In genomic region chr15:43799209-43799944, GRCh38 we compare ENCODE assay signal across 8 cellular contexts. TPM values are rescaled to one million over a fixed set of nuclear protein-coding genes. Genes with fewer than 3 reads are reported as not detected.
DNase-seq lines count a peak whose midpoint lies in the region; ATAC-seq and TF ChIP-seq lines count a peak whose summit lies in the region.

No MANE protein-coding gene starts in this region.

- H3K56ac ChIP-seq in IMR-90 (ENCODE audit: extremely low read depth, insufficient read depth, low read length), result no peak overlapping the region

- dilution Hi-C loops in IMR-90 (cut with HindIII; ENCODE audit: low sequenced_read_pairs, unreplicated experiment), result no loop called here

- H3K18ac ChIP-seq in IMR-90 (ENCODE audit: low read depth, low read length), result no peak overlapping the region

- no peak overlapping the region for H2BK20ac ChIP-seq in IMR-90 (ENCODE audit: low read depth, low read length)

- H4K91ac ChIP-seq in IMR-90 (ENCODE audit: insufficient read depth, low read depth, low read length), result no peak overlapping the region

- no peak overlapping the region for H2BK15ac ChIP-seq in IMR-90 (ENCODE audit: low read depth, low read length)

- H2AK5ac ChIP-seq in IMR-90 (ENCODE audit: low read depth, low read length), result no peak overlapping the region

- H3K4me1 ChIP-seq in IMR-90 (ENCODE audit: control insufficient read depth, insufficient read depth, low read length), result peaks cover 15% of the 10 kb centered on the region
- H3K4me1 ChIP-seq in naive thymus-derived CD4-positive, alpha-beta T cell (ENCODE audit: control insufficient read depth in 2 of 2, insufficient read depth in 2 of 2, low read length in 2 of 2), result peaks cover 15 to 25% of the 10 kb centered on the region in 2 donors

- H3K23ac ChIP-seq in IMR-90 (ENCODE audit: low read depth, low read length), result no peak overlapping the region

- intact Hi-C loops in CD4-positive, alpha-beta T cell (cut with DNase I, micrococcal nuclease), result loop anchor here in 1 of 2 experiments (10.0 kb wide), 1 partner anchor 285 kb away; the partner anchor contains the start of gene MAP1A
- intact Hi-C loops in IMR-90 (cut with micrococcal nuclease), result no loop called here
- intact Hi-C loops in naive thymus-derived CD4-positive, alpha-beta T cell (cut with micrococcal nuclease), result loop anchor here in 1 of 2 donors (10.0 kb wide), 1 partner anchor 1305 kb away; the partner anchor contains the start of genes SNAP23 and ZNF106

- H3K79me1 ChIP-seq in IMR-90 (ENCODE audit: low read depth in 1 of 2, low read length in 2 of 2), result peaks cover 20 to 69% of the 10 kb centered on the region in 2 experiments

- no peak overlapping the region for H2BK5ac ChIP-seq in IMR-90 (ENCODE audit: low read depth, low read length, poor library complexity, severe bottlenecking)

- peak overlapping the region; percentile 84 for H3K4ac ChIP-seq in IMR-90 (ENCODE audit: low read depth, low read length)

- no peak overlapping the region for H3K4me3 ChIP-seq in IMR-90 (ENCODE audit: insufficient read depth, low read depth, low read length)
- H3K4me3 ChIP-seq in naive thymus-derived CD4-positive, alpha-beta T cell (ENCODE audit: low read length), result no peak overlapping the region

- TF ChIP-seq POLR2A in IMR-90 (IDR thresholded peaks at IDR 0.05; ENCODE audit: low read depth, low read length), result no peak

- ATAC-seq in CD4-positive, alpha-beta T cell (ENCODE audit: poor library complexity), result no peak
- ATAC-seq in IMR-90 (ENCODE audit: low read depth) (no peak), HG03025 (IDR thresholded peaks at IDR 0.05; ENCODE audit: low FRiP score, unreplicated experiment) (no peak), HG03460 (IDR thresholded peaks at IDR 0.05; ENCODE audit: unreplicated experiment) (no peak)
- no peak for ATAC-seq in activated naive CD8-positive, alpha-beta T cell treated with anti-CD3 and anti-CD28 coated beads, Interleukin-2, amount 50 U/mL, for 24 hours
- ATAC-seq in naive thymus-derived CD4-positive, alpha-beta T cell, result no peak

- TF ChIP-seq CTCF in CD4-positive, alpha-beta T cell (IDR thresholded peaks at IDR 0.05), result no peak
- TF ChIP-seq CTCF in IMR-90 (conservative IDR thresholded peaks at IDR 0.05; ENCODE audit: low read depth, low read length), result no peak

- peaks cover 50% of the 10 kb centered on the region for H3K36me3 ChIP-seq in IMR-90 (ENCODE audit: control insufficient read depth, insufficient read depth, low read length)
- peaks cover 9 to 65% (median 17%) of the 10 kb centered on the region in 3 experiments for H3K36me3 ChIP-seq in naive thymus-derived CD4-positive, alpha-beta T cell (ENCODE audit: control insufficient read depth in 2 of 3, insufficient read depth in 3 of 3, low read length in 3 of 3)

- H4K20me1 ChIP-seq in IMR-90 (ENCODE audit: insufficient read depth, low read length), result peaks cover 32% of the 10 kb centered on the region

- peak overlapping the region; percentile 79 for H3K27ac ChIP-seq in CD4-positive, alpha-beta T cell (ENCODE audit: low read depth, low read length)
- H3K27ac ChIP-seq in IMR-90 (ENCODE audit: insufficient read depth, low read length), result no peak overlapping the region
- H3K27ac ChIP-seq in naive thymus-derived CD4-positive, alpha-beta T cell (ENCODE audit: low read depth, low read length), result peak overlapping the region; percentile 85

- no peaks in the 10 kb centered on the region for H3K9me3 ChIP-seq in CD4-positive, alpha-beta T cell (ENCODE audit: control insufficient read depth, low read length)
- H3K9me3 ChIP-seq in IMR-90 (ENCODE audit: control insufficient read depth, insufficient read depth, low read length), result no peaks in the 10 kb centered on the region
- H3K9me3 ChIP-seq in naive thymus-derived CD4-positive, alpha-beta T cell (ENCODE audit: control insufficient read depth in 2 of 3, low read length in 3 of 3), result no peaks in the 10 kb centered on the region

- in situ Hi-C loops in IMR-90 (cut with MboI; ENCODE audit: low sequenced_read_pairs), result no loop called here

- no peaks in the 10 kb centered on the region for H3K27me3 ChIP-seq in CD4-positive, alpha-beta T cell (ENCODE audit: control insufficient read depth, insufficient read depth, low read length)
- no peaks in the 10 kb centered on the region for H3K27me3 ChIP-seq in IMR-90 (ENCODE audit: control insufficient read depth, insufficient read depth, low read length)
- H3K27me3 ChIP-seq in naive thymus-derived CD4-positive, alpha-beta T cell (ENCODE audit: control insufficient read depth in 2 of 2, insufficient read depth in 2 of 2, low read length in 2 of 2), result no peaks in the 10 kb centered on the region

- H3K14ac ChIP-seq in IMR-90 (replicated peaks; ENCODE audit: low read depth, low read length), result no peak overlapping the region

- no TSS peak for BruUV-seq in IMR-90 (replicated peaks; lab: Mats Ljungman, UMichigan)

- no peak for DNase-seq in CD4-positive, alpha-beta T cell
- DNase-seq in IMR-90 (no peak), RPMI8226 (no peak), NCI-H2227 (lab: John Stamatoyannopoulos, UW; ENCODE audit: unreplicated experiment) (no peak)
- no peak for DNase-seq in activated naive CD8-positive, alpha-beta T cell treated with anti-CD3 and anti-CD28 coated beads, Interleukin-2, amount 50 U/mL, for 24 hours
- DNase-seq in naive thymus-derived CD4-positive, alpha-beta T cell, result no peak

- H3K36me3 Mint-ChIP-seq in CD4-positive, alpha-beta T cell (ENCODE audit: low read depth), result peaks cover 82% of the 10 kb centered on the region
- peaks cover 61% of the 10 kb centered on the region for H3K36me3 Mint-ChIP-seq in activated naive CD8-positive, alpha-beta T cell treated with anti-CD3 and anti-CD28 coated beads, Interleukin-2, amount 50 U/mL, for 24 hours (ENCODE audit: low read depth)
- H3K36me3 Mint-ChIP-seq in naive thymus-derived CD4-positive, alpha-beta T cell, result peaks cover 12 to 52% (median 51%) of the 10 kb centered on the region in 5 donors

- POLR2A ChIA-PET in CD4-positive, alpha-beta T cell (lab: Charles Lee), result interaction anchor here (1.5 to 6.8 kb wide), 5 partner anchors 9 to 50 kb away, joined by 8 to 74 read pairs (median 39); partner anchors contain the start of genes ELL3, MFAP1, SERF2 and WDR76
- POLR2A ChIA-PET in IMR-90 (lab: Charles Lee; ENCODE audit: unreplicated experiment), result no interaction called here
- POLR2A ChIA-PET in naive thymus-derived CD4-positive, alpha-beta T cell (lab: Charles Lee), result interaction anchor here (1.3 to 2.5 kb wide), 6 partner anchors 8 to 53 kb away, joined by 5 to 29 read pairs (median 17); partner anchors contain the start of genes ELL3, MFAP1, PDIA3 and SERF2

- H3K9ac ChIP-seq in IMR-90 (ENCODE audit: low read depth, low read length), result no peak overlapping the region

- H3K27me3 Mint-ChIP-seq in CD4-positive, alpha-beta T cell, result no peaks in the 10 kb centered on the region
- no peaks in the 10 kb centered on the region for H3K27me3 Mint-ChIP-seq in activated naive CD8-positive, alpha-beta T cell treated with anti-CD3 and anti-CD28 coated beads, Interleukin-2, amount 50 U/mL, for 24 hours
- H3K27me3 Mint-ChIP-seq in naive thymus-derived CD4-positive, alpha-beta T cell, result no peaks in the 10 kb centered on the region

- no peak overlapping the region for H2BK120ac ChIP-seq in IMR-90 (ENCODE audit: low read depth, low read length)

- H3K9me1 ChIP-seq in IMR-90 (ENCODE audit: insufficient read depth, low read length), result peaks cover 24% of the 10 kb centered on the region

- no peak for TF ChIP-seq RAD21 in IMR-90 (IDR thresholded peaks at IDR 0.05; ENCODE audit: low read length)

- H2AFZ ChIP-seq in IMR-90 (replicated peaks; ENCODE audit: low read length, poor library complexity), result no peak overlapping the region

- peaks cover 70% of the 10 kb centered on the region for H3K4me1 Mint-ChIP-seq in CD4-positive, alpha-beta T cell (ENCODE audit: low read depth)
- peaks cover 48% of the 10 kb centered on the region for H3K4me1 Mint-ChIP-seq in activated naive CD8-positive, alpha-beta T cell treated with anti-CD3 and anti-CD28 coated beads, Interleukin-2, amount 50 U/mL, for 24 hours
- peaks cover 32 to 65% (median 60%) of the 10 kb centered on the region in 7 donors for H3K4me1 Mint-ChIP-seq in naive thymus-derived CD4-positive, alpha-beta T cell

- H2AK9ac ChIP-seq in IMR-90 (replicated peaks; ENCODE audit: low read depth, low read length, poor library complexity), result peak overlapping the region; percentile 83

- CTCF ChIA-PET in CD4-positive, alpha-beta T cell (lab: Charles Lee), result no interaction called here
- CTCF ChIA-PET in IMR-90 (lab: Yijun Ruan, JAX), result no interaction called here
- CTCF ChIA-PET in naive thymus-derived CD4-positive, alpha-beta T cell (lab: Charles Lee), result interaction anchor here (1.7 kb wide), 1 partner anchor 23 kb away, joined by 6 read pairs; the partner anchor contains the start of gene ELL3

- peak overlapping the region in 1 of 2 experiments; percentile 94; a peak in 2 of 4 replicates for H4K8ac ChIP-seq in IMR-90 (ENCODE audit: low read depth in 2 of 2, low read length in 2 of 2)

- H4K5ac ChIP-seq in IMR-90 (ENCODE audit: low read depth, low read length), result no peak overlapping the region

- no peaks in the 10 kb centered on the region for H3K9me3 Mint-ChIP-seq in CD4-positive, alpha-beta T cell
- no peaks in the 10 kb centered on the region for H3K9me3 Mint-ChIP-seq in activated naive CD8-positive, alpha-beta T cell treated with anti-CD3 and anti-CD28 coated beads, Interleukin-2, amount 50 U/mL, for 24 hours
- H3K9me3 Mint-ChIP-seq in naive thymus-derived CD4-positive, alpha-beta T cell, result no peaks in the 10 kb centered on the region

- WGBS in IMR-90 (ENCODE audit: extremely low coverage in 2 of 2, insufficient read length in 1 of 2), 2 experiments, result 92% methylated on average over 10 of the region's 16 CpGs; no CpG with 5 or more reads in 1 of the 2 experiments

- H3K4me3 Mint-ChIP-seq in CD4-positive, alpha-beta T cell, result peak overlapping the region; percentile 51
- no peak overlapping the region for H3K4me3 Mint-ChIP-seq in activated naive CD8-positive, alpha-beta T cell treated with anti-CD3 and anti-CD28 coated beads, Interleukin-2, amount 50 U/mL, for 24 hours
- peak overlapping the region in 9 of 10 donors; percentile 9 to 100 (median 48) for H3K4me3 Mint-ChIP-seq in naive thymus-derived CD4-positive, alpha-beta T cell

- H3K4me2 ChIP-seq in IMR-90 (ENCODE audit: low read depth, low read length), result no peak overlapping the region

- H3K27ac Mint-ChIP-seq in CD4-positive, alpha-beta T cell, result peak overlapping the region; percentile 90
- peak overlapping the region; percentile 90 for H3K27ac Mint-ChIP-seq in activated naive CD8-positive, alpha-beta T cell treated with anti-CD3 and anti-CD28 coated beads, Interleukin-2, amount 50 U/mL, for 24 hours
- H3K27ac Mint-ChIP-seq in naive thymus-derived CD4-positive, alpha-beta T cell, result peak overlapping the region; percentile 72 to 100 (median 95)

RNA-seq across cellular contexts. Expression of gene SERINC4, which starts 0.6 kb away (rescaled TPM):
- total RNA-seq in CD4-positive, alpha-beta T cell, result under 1 TPM in 1 of 2 experiments, not detected in 1; 0.36 TPM
- under 0.01 TPM in 1 of 2 replicates, not detected in the other for total RNA-seq in IMR-90 (2012; rRNA removed)
- polyA plus RNA-seq in IMR-90 (2012; rRNA removed), result 0.09 TPM in 1 of 2 replicates, not detected in the other
- 0.03 TPM in 1 of 2 replicates, not detected in the other for polyA plus RNA-seq in IMR-90 (2012; cell fraction: cytosol; rRNA removed)
- polyA plus RNA-seq in IMR-90 (2012; cell fraction: nucleus; rRNA removed; ENCODE audit: low replicate concordance), result 0.08 and 0.14 TPM in 2 replicates
- under 1 TPM in 4 of 5 experiments, not detected in 1; 0.13 to 0.57 (median 0.33) TPM for total RNA-seq in naive thymus-derived CD4-positive, alpha-beta T cell
- 1 to 10 TPM; 3.1 to 8.8 TPM for polyA plus RNA-seq in naive thymus-derived CD4-positive, alpha-beta T cell

RNA-seq across cellular contexts. Expression of gene HYPK, which starts 1.0 kb away (rescaled TPM):
- 10 to 100 TPM; 17.6 to 18.5 TPM for total RNA-seq in CD4-positive, alpha-beta T cell
- 1.4 and 5.3 TPM in 2 replicates for total RNA-seq in IMR-90 (2012; rRNA removed)
- polyA plus RNA-seq in IMR-90 (2012; rRNA removed), result 7.2 and 9.1 TPM in 2 replicates
- polyA plus RNA-seq in IMR-90 (2012; cell fraction: cytosol; rRNA removed), result 0.37 and 2.3 TPM in 2 replicates
- polyA plus RNA-seq in IMR-90 (2012; cell fraction: nucleus; rRNA removed; ENCODE audit: low replicate concordance), result 10.1 and 29.6 TPM in 2 replicates
- total RNA-seq in naive thymus-derived CD4-positive, alpha-beta T cell, result 10 to 100 TPM; 16.9 to 32.1 (median 27.0) TPM
- 10 to 100 TPM in 1 of 2 donors, 1 to 10 TPM in 1; 7.5 to 28.2 TPM for polyA plus RNA-seq in naive thymus-derived CD4-positive, alpha-beta T cell

RNA-seq across cellular contexts. Expression of gene SERF2, which starts 7.3 kb away (rescaled TPM):
- 100 to 1,000 TPM; 319 to 323 TPM for total RNA-seq in CD4-positive, alpha-beta T cell
- 157 and 526 TPM in 2 replicates for total RNA-seq in IMR-90 (2012; rRNA removed)
- polyA plus RNA-seq in IMR-90 (2012; rRNA removed), result 2,187 and 2,655 TPM in 2 replicates
- polyA plus RNA-seq in IMR-90 (2012; cell fraction: cytosol; rRNA removed), result 2,134 and 2,630 TPM in 2 replicates
- 589 and 688 TPM in 2 replicates for polyA plus RNA-seq in IMR-90 (2012; cell fraction: nucleus; rRNA removed; ENCODE audit: low replicate concordance)
- total RNA-seq in naive thymus-derived CD4-positive, alpha-beta T cell, result 100 to 1,000 TPM; 358 to 676 (median 553) TPM
- 1,000 to 10,000 TPM; 1,664 to 2,070 TPM for polyA plus RNA-seq in naive thymus-derived CD4-positive, alpha-beta T cell

RNA-seq across cellular contexts. Expression of gene ELL3, which starts 22.6 kb away (rescaled TPM):
- total RNA-seq in CD4-positive, alpha-beta T cell, result 1 to 10 TPM; 1.1 to 2.3 TPM
- 1.6 and 1.7 TPM in 2 replicates for total RNA-seq in IMR-90 (2012; rRNA removed)
- 1.2 and 1.3 TPM in 2 replicates for polyA plus RNA-seq in IMR-90 (2012; rRNA removed)
- polyA plus RNA-seq in IMR-90 (2012; cell fraction: cytosol; rRNA removed), result 0.16 and 1.0 TPM in 2 replicates
- 4.6 and 5.7 TPM in 2 replicates for polyA plus RNA-seq in IMR-90 (2012; cell fraction: nucleus; rRNA removed; ENCODE audit: low replicate concordance)
- total RNA-seq in naive thymus-derived CD4-positive, alpha-beta T cell, result 1 to 10 TPM; 1.8 to 2.1 (median 1.9) TPM
- polyA plus RNA-seq in naive thymus-derived CD4-positive, alpha-beta T cell, result 1 to 10 TPM; 2.9 to 4.9 TPM

RNA-seq across cellular contexts. Expression of gene MFAP1, which starts 25.1 kb away (rescaled TPM):
- 10 to 100 TPM in 1 of 2 experiments, 1 to 10 TPM in 1; 9.4 to 10.6 TPM for total RNA-seq in CD4-positive, alpha-beta T cell
- 28.5 and 32.2 TPM in 2 replicates for total RNA-seq in IMR-90 (2012; rRNA removed)
- 20.8 and 21.6 TPM in 2 replicates for polyA plus RNA-seq in IMR-90 (2012; rRNA removed)
- polyA plus RNA-seq in IMR-90 (2012; cell fraction: cytosol; rRNA removed), result 5.7 and 6.3 TPM in 2 replicates
- polyA plus RNA-seq in IMR-90 (2012; cell fraction: nucleus; rRNA removed; ENCODE audit: low replicate concordance), result 1.6 and 10.0 TPM in 2 replicates
- total RNA-seq in naive thymus-derived CD4-positive, alpha-beta T cell, result 10 to 100 TPM in 4 of 5 experiments, 1 to 10 TPM in 1; 8.5 to 37.3 (median 21.8) TPM
- polyA plus RNA-seq in naive thymus-derived CD4-positive, alpha-beta T cell, result 10 to 100 TPM in 1 of 2 donors, 1 to 10 TPM in 1; 8.1 to 22.4 TPM
